In genomic region chr1:179921472-179921871, GRCh38 we compare ENCODE assay signal across 29 cellular contexts. TPM values are rescaled to one million over a fixed set of nuclear protein-coding genes. Genes with fewer than 3 reads are reported as not detected.
DNase-seq lines count a peak whose midpoint lies in the region; TF ChIP-seq lines count a peak whose summit lies in the region.
"Had no signal": no experiment of that assay in that cellular context is flagged by ENCODE, and none has a peak within 500 bp of the region (broad histone marks: within the 10 kb centered on the region; RNA-seq: fewer than 3 reads in every experiment).

No MANE protein-coding gene starts in this region.

- no peak overlapping the region for H3K9ac ChIP-seq in MM.1S (ENCODE audit: low read length)

- no peak overlapping the region for H3K27ac ChIP-seq in osteoblast (ENCODE audit: low read depth, low read length)
- H3K27ac ChIP-seq in MM.1S (ENCODE audit: low read length), result no peak overlapping the region
- H3K27ac ChIP-seq: A549, body of pancreas, HL-60, ovary, right atrium auricular region, spleen, suprapubic skin had no signal

- TF ChIP-seq CTCF in nephron (IDR thresholded peaks at IDR 0.05; ENCODE audit: unreplicated experiment in 3 of 3), result no peak
- no peak for TF ChIP-seq CTCF in osteoblast (IDR thresholded peaks at IDR 0.05; ENCODE audit: extremely low read depth, low read depth, low read length)
- TF ChIP-seq CTCF in MM.1S (IDR thresholded peaks at IDR 0.05; ENCODE audit: low read length), result no peak

- H3K27me3 Mint-ChIP-seq in nephron (ENCODE audit: low read depth), result no peaks in the 10 kb centered on the region
- H3K27me3 Mint-ChIP-seq: activated CD8-positive, alpha-beta T cell treated with anti-CD3 and anti-CD28 coated beads for 36 hours; B cell; stimulated activated naive B cell treated with anti-CD40 and anti-IgM and Interleukin-4, amounts not matched to agents 10 μg/mL and 1 μg/mL and 100 μg/mL, for 72 hours had no signal

- H3F3A ChIP-seq in MM.1S (ENCODE audit: insufficient read depth, low read length), result no peaks in the 10 kb centered on the region

- peaks cover 8% of the 10 kb centered on the region for H3K4me1 Mint-ChIP-seq in nephron
- H3K4me1 Mint-ChIP-seq: B cell had no signal

- H3K36me3 ChIP-seq in osteoblast (ENCODE audit: insufficient read depth, low read length) (peaks cover 22% of the 10 kb centered on the region), MM.1S (replicated peaks; ENCODE audit: insufficient read depth, low read length) (no peaks in the 10 kb centered on the region; the same call in 1 of the 2 replicates)
- H3K36me3 ChIP-seq: ovary had no signal

- H3K4me2 ChIP-seq in osteoblast (ENCODE audit: insufficient read depth, low read length), result no peak overlapping the region
- no peak overlapping the region for H3K4me2 ChIP-seq in MM.1S (ENCODE audit: low read depth, low read length)
- H3K4me2 ChIP-seq: A549 had no signal

- H3K9me2 ChIP-seq in MM.1S (replicated peaks; ENCODE audit: insufficient read depth, low read length), result no peaks in the 10 kb centered on the region

- no peaks in the 10 kb centered on the region for H4K20me1 ChIP-seq in osteoblast (ENCODE audit: insufficient read depth, low read length)
- no peaks in the 10 kb centered on the region for H4K20me1 ChIP-seq in MM.1S (ENCODE audit: insufficient read depth, low read length)

- H3K27me3 ChIP-seq in osteoblast (ENCODE audit: insufficient read depth, low read length) (no peaks in the 10 kb centered on the region), MM.1S (replicated peaks; ENCODE audit: insufficient read depth, low read length) (no peaks in the 10 kb centered on the region)
- H3K27me3 ChIP-seq: body of pancreas, ovary, right atrium auricular region, spleen, suprapubic skin had no signal

- peak overlapping the region in 2 of 3 experiments; percentile 2 for H3K27ac Mint-ChIP-seq in nephron
- H3K27ac Mint-ChIP-seq: activated CD8-positive, alpha-beta T cell treated with anti-CD3 and anti-CD28 coated beads for 36 hours; B cell; stimulated activated naive B cell treated with anti-CD40 and anti-IgM and Interleukin-4, amounts not matched to agents 10 μg/mL and 1 μg/mL and 100 μg/mL, for 72 hours had no signal

- H3K4me1 ChIP-seq in osteoblast (ENCODE audit: insufficient read depth, low read length), result peaks cover 20% of the 10 kb centered on the region
- no peaks in the 10 kb centered on the region for H3K4me1 ChIP-seq in MM.1S (ENCODE audit: low read length)
- H3K4me1 ChIP-seq: body of pancreas, right atrium auricular region, spleen, suprapubic skin had no signal

- peak; percentile 14 for DNase-seq in ELF-1 (ENCODE audit: low read depth, low spot score)
- peak; percentile 52 for DNase-seq in SW480 (ENCODE audit: low spot score)
- peak; percentile 28 for DNase-seq in iPS DF 19.7 (ENCODE audit: low read depth, low spot score)
- no peak for DNase-seq in T-helper 9 cell
- DNase-seq in osteoblast (ENCODE audit: insufficient read length, low spot score, missing footprints), result no peak
- no peak for DNase-seq in MM.1S
- DNase-seq in SHP77 (lab: John Stamatoyannopoulos, UW), result no peak
- DNase-seq: activated CD8-positive, alpha-beta T cell treated with anti-CD3 and anti-CD28 coated beads for 36 hours; activated gamma-delta T cell; activated T-cell treated with anti-CD3 and anti-CD28 coated beads for 4 hours; body of pancreas; DMS79; effector CD4-positive, alpha-beta T cell; HCEC 1CT; NCI-H1105 treated with DMSO at 0.1 percent for 48 hours; NCI-H2029 treated with DMSO at 0.1 percent for 48 hours; NCI-H226; NCI-H82; ovary; spleen; stimulated activated CD4-positive, alpha-beta T cell treated with anti-CD3 and anti-CD28 coated beads, Interleukin-2, amount 100 ng/mL, for 48 hours; stimulated activated naive B cell treated with anti-CD40 and anti-IgM and Interleukin-4, amounts not matched to agents 10 μg/mL and 1 μg/mL and 100 μg/mL, for 72 hours had no signal

- H2AFZ ChIP-seq in osteoblast (ENCODE audit: low read length), result no peak overlapping the region
- H2AFZ ChIP-seq in MM.1S (ENCODE audit: low read length), result no peak overlapping the region

- H3K36me3 Mint-ChIP-seq in nephron (ENCODE audit: low read depth), result peaks cover 28% of the 10 kb centered on the region

- H3K9me3 ChIP-seq in osteoblast (ENCODE audit: low read depth, low read length), result no peaks in the 10 kb centered on the region
- no peaks in the 10 kb centered on the region for H3K9me3 ChIP-seq in MM.1S (replicated peaks; ENCODE audit: insufficient read depth, low read length)
- H3K9me3 ChIP-seq: A549, body of pancreas, ovary, right atrium auricular region, spleen, suprapubic skin had no signal

- no peaks in the 10 kb centered on the region for H3K79me2 ChIP-seq in osteoblast (ENCODE audit: insufficient read depth, low read length)
- no peaks in the 10 kb centered on the region for H3K79me2 ChIP-seq in MM.1S (ENCODE audit: low read length)

- no peaks in the 10 kb centered on the region for H3K9me3 Mint-ChIP-seq in nephron
- H3K9me3 Mint-ChIP-seq: activated CD8-positive, alpha-beta T cell treated with anti-CD3 and anti-CD28 coated beads for 36 hours; stimulated activated naive B cell treated with anti-CD40 and anti-IgM and Interleukin-4, amounts not matched to agents 10 μg/mL and 1 μg/mL and 100 μg/mL, for 72 hours had no signal

- H3K4me3 ChIP-seq in osteoblast (ENCODE audit: insufficient read depth, low read length) (no peak overlapping the region), MM.1S (ENCODE audit: low read length) (no peak overlapping the region)
- H3K4me3 ChIP-seq: A549, body of pancreas, lung, ovary, right atrium auricular region, spleen, suprapubic skin had no signal

- no peak overlapping the region for H3K4me3 Mint-ChIP-seq in nephron
- H3K4me3 Mint-ChIP-seq: activated CD8-positive, alpha-beta T cell treated with anti-CD3 and anti-CD28 coated beads for 36 hours; B cell; stimulated activated naive B cell treated with anti-CD40 and anti-IgM and Interleukin-4, amounts not matched to agents 10 μg/mL and 1 μg/mL and 100 μg/mL, for 72 hours had no signal

RNA-seq across cellular contexts. Expression of gene CEP350, which starts 33.1 kb away (rescaled TPM):
- 62.5 and 82.2 TPM in 2 replicates for total RNA-seq in osteoblast

RNA-seq across cellular contexts. Expression of gene TOR1AIP1, which starts 39.4 kb away (rescaled TPM):
- 78.2 and 83.1 TPM in 2 replicates for total RNA-seq in osteoblast

RNA-seq across cellular contexts. Expression of gene TOR1AIP2, which starts 43.9 kb away (rescaled TPM):
- total RNA-seq in osteoblast, result 90.8 and 92.3 TPM in 2 replicates

Comparison
In these comparisons a context has a peak if more than half of its experiments do, and no peak if none do; other contexts are left out.
1. DNase-seq: peak in ELF-1 (single experiment), SW480 (single experiment) and iPS DF 19.7 (single experiment); none in T-helper 9 cell (single experiment), osteoblast (single experiment), MM.1S (single experiment) and SHP77 (0 of 2).